In genomic region chr13:54445865-54446264, GRCh38 we compare ENCODE assay signal across 6 cellular contexts.
"Had no signal": no experiment of that assay in that cellular context is flagged by ENCODE, and none has a peak within 500 bp of the region (broad histone marks: within the 10 kb centered on the region; RNA-seq: fewer than 3 reads in every experiment).

No MANE protein-coding gene starts in this region.

- DNase-seq: KBM-7, KG1 had no signal

- H3K9ac ChIP-seq: KMS-11 had no signal

- H3K27ac ChIP-seq: HL-60, KMS-11 had no signal

- H3K4me3 ChIP-seq: K562 had no signal

- H3K4me2 ChIP-seq: KMS-11 had no signal

- ATAC-seq: K562 had no signal

- FAIRE-seq: HTR-8/SVneo, K562 had no signal
